Comparison of ENCODE assay signal across 1 cellular context in the genomic region with DNA sequence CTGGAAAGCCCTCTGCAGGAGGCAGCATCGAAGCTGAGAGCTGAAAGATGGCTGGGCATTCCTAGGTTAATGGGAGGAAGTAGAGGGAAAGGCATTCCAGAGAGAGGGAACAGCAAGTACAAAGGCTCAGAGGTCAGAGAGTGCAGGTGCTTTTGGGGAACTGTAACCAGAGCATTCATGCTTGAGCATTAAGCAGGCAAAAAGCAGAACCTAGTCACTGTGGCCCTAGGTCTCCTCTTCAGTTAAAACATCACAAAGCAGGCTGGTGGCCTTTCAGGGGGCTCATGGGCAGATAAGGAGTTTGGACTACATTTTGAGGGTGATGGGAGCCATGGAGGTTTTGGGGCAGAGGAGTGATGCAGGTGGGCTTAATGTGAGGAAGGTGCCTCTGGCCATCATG.
TF ChIP-seq lines count a peak whose summit lies in the region.

No MANE protein-coding gene starts in this region.

TF ChIP-seq in IMR-90, 13 proteins besides CTCF, POLR2A, EP300 and RAD21:
- TF ChIP-seq CHD1 (IDR thresholded peaks at IDR 0.05; ENCODE audit: low read depth, low read length) (no peak), MXI1 (IDR thresholded peaks at IDR 0.05; ENCODE audit: borderline replicate concordance, low read depth, low read length) (no peak), RFX5 (IDR thresholded peaks at IDR 0.05; ENCODE audit: low read depth, low read length) (no peak), NFE2L2 (IDR thresholded peaks at IDR 0.05; ENCODE audit: low read depth, low read length) (no peak), RCOR1 (IDR thresholded peaks at IDR 0.05; ENCODE audit: insufficient replicate concordance, low read length) (no peak), SMC3 (IDR thresholded peaks at IDR 0.05; ENCODE audit: low read depth, low read length) (no peak), MAZ (IDR thresholded peaks at IDR 0.05; ENCODE audit: borderline replicate concordance, low read depth, low read length) (no peak), ELK1 (IDR thresholded peaks at IDR 0.05; ENCODE audit: borderline replicate concordance, low read depth, low read length) (no peak)
